8 cellular contexts compared by ENCODE assay signal in the genomic region with DNA sequence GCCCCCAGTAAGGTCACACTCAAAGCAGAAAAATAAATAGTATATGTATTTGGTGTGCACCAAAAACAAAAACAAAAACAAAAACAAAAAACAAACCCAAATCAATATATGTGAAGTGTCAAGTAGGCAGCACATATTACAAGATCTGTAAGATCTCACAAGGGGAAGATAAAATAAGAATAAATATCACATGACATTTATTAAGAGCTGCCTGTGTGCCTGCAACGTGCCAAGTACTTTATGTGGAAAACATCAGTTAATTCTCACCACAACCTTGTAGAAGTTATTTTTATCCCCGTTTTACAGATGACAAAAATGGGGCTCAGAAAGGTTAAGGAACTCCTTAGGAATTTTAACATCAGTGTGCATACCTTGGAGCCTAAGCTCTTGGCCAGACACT. TPM values are rescaled to one million over a fixed set of nuclear protein-coding genes. Genes with fewer than 3 reads are reported as not detected.
"Had no signal": no experiment of that assay in that cellular context is flagged by ENCODE, and none has a peak within 500 bp of the region (broad histone marks: within the 10 kb centered on the region; RNA-seq: fewer than 3 reads in every experiment).

No MANE protein-coding gene starts in this region.

- H3K27ac Mint-ChIP-seq: IgD-negative memory B cell had no signal

- DNase-seq: IMR-90, KBM-7, KG1 had no signal

- H3K4me3 ChIP-seq: K562 had no signal

- H3K4me3 Mint-ChIP-seq: IgD-negative memory B cell had no signal

- H3K27ac ChIP-seq: HL-60 had no signal

- ATAC-seq: HepG2, K562 had no signal

RNA-seq across cellular contexts. Expression of a gene that starts 26.6 kb away (rescaled TPM):
- total RNA-seq: HT-29 had no signal
